Comparison of ENCODE assay signal across 28 cellular contexts in genomic region chr3:147705626-147706025, GRCh38.
DNase-seq lines count a peak whose midpoint lies in the region; ATAC-seq and TF ChIP-seq lines count a peak whose summit lies in the region.
"Had no signal": no experiment of that assay in that cellular context is flagged by ENCODE, and none has a peak within 500 bp of the region (broad histone marks: within the 10 kb centered on the region; RNA-seq: fewer than 3 reads in every experiment).

No MANE protein-coding gene starts in this region.

- H3K9me3 ChIP-seq in right atrium auricular region (no peaks in the 10 kb centered on the region), neural progenitor cell (ENCODE audit: low read depth) (no peaks in the 10 kb centered on the region), PC-9 (ENCODE audit: insufficient read depth, low read depth) (no peaks in the 10 kb centered on the region; the same call in 1 of the 2 replicates), neuronal stem cell (replicated peaks in 1 of 2; ENCODE audit: control insufficient read depth in 2 of 2, insufficient read depth in 1 of 2, low read depth in 1 of 2, low read length in 2 of 2) (no peaks in the 10 kb centered on the region), spleen (peaks cover 0 to 5% (median 0%) of the 10 kb centered on the region in 8 donors)
- H3K9me3 ChIP-seq: pancreas, suprapubic skin had no signal

- peaks cover 2% of the 10 kb centered on the region for H3K27me3 Mint-ChIP-seq in neural progenitor cell (ENCODE audit: insufficient read depth, low read depth)
- no peaks in the 10 kb centered on the region for H3K27me3 Mint-ChIP-seq in chondrocyte (ENCODE audit: low read depth)
- H3K27me3 Mint-ChIP-seq: activated naive CD8-positive, alpha-beta T cell treated with anti-CD3 and anti-CD28 coated beads, Interleukin-2, amount 10 ng/mL, durations not matched to agents 7 days and 5 days; T-cell had no signal

- peaks cover 28% of the 10 kb centered on the region for H3K9me3 Mint-ChIP-seq in neural progenitor cell
- H3K9me3 Mint-ChIP-seq in chondrocyte (ENCODE audit: low read depth), result peaks cover 24% of the 10 kb centered on the region
- H3K9me3 Mint-ChIP-seq: activated naive CD8-positive, alpha-beta T cell treated with anti-CD3 and anti-CD28 coated beads, Interleukin-2, amount 10 ng/mL, durations not matched to agents 7 days and 5 days had no signal

- peak overlapping the region in 1 of 2 donors; percentile 32 for H3K27ac ChIP-seq in right atrium auricular region
- H3K27ac ChIP-seq in neural progenitor cell, result no peak overlapping the region
- H3K27ac ChIP-seq in PC-9, result no peak overlapping the region
- H3K27ac ChIP-seq in neuronal stem cell (replicated peaks; ENCODE audit: low read length), result no peak overlapping the region
- H3K27ac ChIP-seq in spleen, result peak overlapping the region in 3 of 8 donors; percentile 24 to 53 (median 38)
- H3K27ac ChIP-seq: pancreas, sigmoid colon, suprapubic skin had no signal

- intact Hi-C loops in Right ventricle myocardium inferior (cut with DNase I) (no loop called here), PC-9 (cut with micrococcal nuclease; ENCODE audit: unreplicated experiment) (no loop called here), spleen (cut with DNase I; ENCODE audit: low total_unique reads) (no loop called here)

- no peak overlapping the region for H2BK5ac ChIP-seq in neuronal stem cell (ENCODE audit: low read length)

- ATAC-seq in Right ventricle myocardium inferior, result peak; percentile 50
- ATAC-seq: activated CD8-positive, alpha-beta T cell treated with anti-CD3 and anti-CD28 coated beads, Interleukin-2, amount 10 ng/mL, durations not matched to agents 7 days and 5 days; HepG2; natural killer cell; pancreas; T-cell had no signal

- H2BK15ac ChIP-seq in neuronal stem cell (ENCODE audit: low read length), result no peak overlapping the region

- H3F3A ChIP-seq in neural progenitor cell (ENCODE audit: low read depth), result no peaks in the 10 kb centered on the region
- H3F3A ChIP-seq in PC-9 (ENCODE audit: insufficient read depth, low read depth), result no peaks in the 10 kb centered on the region

- H3K36me3 Mint-ChIP-seq in neural progenitor cell (peaks cover 6% of the 10 kb centered on the region), chondrocyte (ENCODE audit: low read depth) (no peaks in the 10 kb centered on the region)
- H3K36me3 Mint-ChIP-seq: activated naive CD8-positive, alpha-beta T cell treated with anti-CD3 and anti-CD28 coated beads, Interleukin-2, amount 10 ng/mL, durations not matched to agents 7 days and 5 days; T-cell had no signal

- H4K8ac ChIP-seq in neuronal stem cell (ENCODE audit: low read depth, low read length), result no peak overlapping the region

- no peak overlapping the region for H3K4me3 ChIP-seq in right atrium auricular region
- no peak overlapping the region for H3K4me3 ChIP-seq in neural progenitor cell
- H3K4me3 ChIP-seq in PC-9, result no peak overlapping the region
- H3K4me3 ChIP-seq in neuronal stem cell (ENCODE audit: low read length in 2 of 2), result no peak overlapping the region
- peak overlapping the region in 1 of 8 donors; percentile 27 for H3K4me3 ChIP-seq in spleen
- H3K4me3 ChIP-seq: pancreas, sigmoid colon, suprapubic skin had no signal

- H4K91ac ChIP-seq in neuronal stem cell (ENCODE audit: low read depth, low read length, poor library complexity), result no peak overlapping the region

- WGBS in neuronal stem cell (ENCODE audit: extremely low coverage in 2 of 2, insufficient read length in 2 of 2, insufficient replicate concordance in 1 of 2), 2 donors, result no CpG with 5 or more reads among the region's 2 CpGs
- 37 to 73% (median 53%) methylated on average over 2 of the region's 2 CpGs for WGBS in spleen, 5 donors

- no peak overlapping the region for H3K4ac ChIP-seq in neuronal stem cell (ENCODE audit: low read length)

- no peak overlapping the region for H3K4me3 Mint-ChIP-seq in neural progenitor cell
- no peak overlapping the region for H3K4me3 Mint-ChIP-seq in chondrocyte (ENCODE audit: unreplicated experiment)
- H3K4me3 Mint-ChIP-seq: activated CD8-positive, alpha-beta T cell treated with anti-CD3 and anti-CD28 coated beads, Interleukin-2, amount 10 ng/mL, durations not matched to agents 7 days and 5 days; activated naive CD8-positive, alpha-beta T cell treated with anti-CD3 and anti-CD28 coated beads, Interleukin-2, amount 10 ng/mL, durations not matched to agents 7 days and 5 days; natural killer cell; T-cell had no signal

- H2BK12ac ChIP-seq in neuronal stem cell (ENCODE audit: low read length), result no peak overlapping the region

- H3K9ac ChIP-seq in neural progenitor cell, result no peak overlapping the region
- no peak overlapping the region for H3K9ac ChIP-seq in neuronal stem cell (ENCODE audit: low read depth, low read length, poor library complexity)

- H2BK120ac ChIP-seq in neuronal stem cell (ENCODE audit: low read depth, low read length), result no peak overlapping the region

- H3K9me2 ChIP-seq in PC-9 (ENCODE audit: insufficient read depth), result no peaks in the 10 kb centered on the region

- peaks cover 8% of the 10 kb centered on the region for H3K4me1 Mint-ChIP-seq in neural progenitor cell
- peaks cover 6% of the 10 kb centered on the region for H3K4me1 Mint-ChIP-seq in chondrocyte (ENCODE audit: low read depth)
- H3K4me1 Mint-ChIP-seq: activated naive CD8-positive, alpha-beta T cell treated with anti-CD3 and anti-CD28 coated beads, Interleukin-2, amount 10 ng/mL, durations not matched to agents 7 days and 5 days; natural killer cell; T-cell had no signal

- H3K4me1 ChIP-seq in right atrium auricular region (peaks cover 0 to 19% of the 10 kb centered on the region in 2 donors), neural progenitor cell (no peaks in the 10 kb centered on the region), PC-9 (replicated peaks; ENCODE audit: insufficient read depth) (no peaks in the 10 kb centered on the region), neuronal stem cell (ENCODE audit: control insufficient read depth in 2 of 2, insufficient read depth in 1 of 2, low read depth in 1 of 2, low read length in 2 of 2) (peaks cover 0 to 2% of the 10 kb centered on the region in 2 donors), spleen (no peaks in the 10 kb centered on the region)
- H3K4me1 ChIP-seq: pancreas, sigmoid colon, suprapubic skin had no signal

- no peaks in the 10 kb centered on the region for H3K36me3 ChIP-seq in right atrium auricular region
- H3K36me3 ChIP-seq in neural progenitor cell, result no peaks in the 10 kb centered on the region
- no peaks in the 10 kb centered on the region for H3K36me3 ChIP-seq in PC-9 (ENCODE audit: low read depth)
- H3K36me3 ChIP-seq in neuronal stem cell (replicated peaks in 1 of 2; ENCODE audit: control insufficient read depth in 2 of 2, insufficient read depth in 2 of 2, low read length in 2 of 2), result no peaks in the 10 kb centered on the region
- no peaks in the 10 kb centered on the region for H3K36me3 ChIP-seq in spleen
- H3K36me3 ChIP-seq: pancreas, sigmoid colon, suprapubic skin had no signal

- H2AFZ ChIP-seq in neural progenitor cell (replicated peaks) (peak overlapping the region; percentile 26), PC-9 (no peak overlapping the region), neuronal stem cell (ENCODE audit: low read length) (no peak overlapping the region)

- CTCF ChIA-PET in PC-9 (lab: Charles Lee), result no interaction called here

- no peak overlapping the region for H3K4me2 ChIP-seq in neural progenitor cell
- no peak overlapping the region for H3K4me2 ChIP-seq in PC-9
- H3K4me2 ChIP-seq in neuronal stem cell (ENCODE audit: insufficient read depth, low read length, poor library complexity, severe bottlenecking), result no peak overlapping the region

- POLR2A ChIA-PET in PC-9 (lab: Charles Lee; ENCODE audit: unreplicated experiment), result no interaction called here

- no peak overlapping the region for H3K23ac ChIP-seq in neuronal stem cell (ENCODE audit: low read depth, low read length, poor library complexity)

- H3K79me2 ChIP-seq in neural progenitor cell (ENCODE audit: low read depth) (no peaks in the 10 kb centered on the region), PC-9 (ENCODE audit: low read depth) (no peaks in the 10 kb centered on the region)

- BruUV-seq in PC-9 (replicated peaks; lab: Mats Ljungman, UMichigan), result no TSS peak

- H3K27me3 ChIP-seq in right atrium auricular region (no peaks in the 10 kb centered on the region), neural progenitor cell (no peaks in the 10 kb centered on the region), PC-9 (ENCODE audit: insufficient read depth, low read depth) (no peaks in the 10 kb centered on the region), neuronal stem cell (ENCODE audit: control insufficient read depth in 3 of 3, insufficient read depth in 3 of 3, low read depth in 1 of 3, low read length in 3 of 3) (no peaks in the 10 kb centered on the region), spleen (replicated peaks in 1 of 7) (no peaks in the 10 kb centered on the region)
- H3K27me3 ChIP-seq: pancreas, sigmoid colon, suprapubic skin had no signal

- TF ChIP-seq POLR2A in spleen (IDR thresholded peaks at IDR 0.05), result no peak

- H3K79me1 ChIP-seq in neuronal stem cell (ENCODE audit: low read depth, low read length), result no peaks in the 10 kb centered on the region

- no peak overlapping the region for H3K18ac ChIP-seq in neuronal stem cell (ENCODE audit: low read length)

- H4K20me1 ChIP-seq in neural progenitor cell (ENCODE audit: low read depth) (no peaks in the 10 kb centered on the region), PC-9 (ENCODE audit: insufficient read depth) (no peaks in the 10 kb centered on the region)

- H3K14ac ChIP-seq in neuronal stem cell (ENCODE audit: low read length), result no peak overlapping the region

- no peak for TF ChIP-seq CTCF in right atrium auricular region (IDR thresholded peaks at IDR 0.05)
- no peak for TF ChIP-seq CTCF in neural progenitor cell (IDR thresholded peaks at IDR 0.05)
- no peak for TF ChIP-seq CTCF in PC-9 (conservative IDR thresholded peaks at IDR 0.05)
- TF ChIP-seq CTCF in chondrocyte (IDR thresholded peaks at IDR 0.05), result no peak
- TF ChIP-seq CTCF in spleen (IDR thresholded peaks at IDR 0.05 in 8 of 11, conservative IDR thresholded peaks at IDR 0.05 in 3 of 11), result no peak

- DNase-seq in Right ventricle myocardium inferior (ENCODE audit: missing footprints) (no peak), right atrium auricular region (ENCODE audit: low spot score) (no peak), cerebellar cortex (ENCODE audit: low spot score) (peak; percentile 95), neural progenitor cell (ENCODE audit: low spot score) (no peak), PC-9 (no peak), neuronal stem cell (ENCODE audit: low spot score) (no peak), chondrocyte (ENCODE audit: low spot score) (no peak), spleen (no peak)
- DNase-seq: activated CD4-positive, alpha-beta T cell treated with anti-CD3 and anti-CD28 coated beads for 1 hour; activated CD8-positive, alpha-beta T cell treated with anti-CD3 and anti-CD28 coated beads, Interleukin-2, amount 10 ng/mL, durations not matched to agents 7 days and 5 days; activated gamma-delta T cell; activated naive CD8-positive, alpha-beta T cell treated with anti-CD3 and anti-CD28 coated beads, Interleukin-2, amount 10 ng/mL, durations not matched to agents 7 days and 5 days; activated T-cell treated with anti-CD3 and anti-CD28 coated beads for 4 hours; AML-193; central memory CD4-positive, alpha-beta T cell; DMS153; Karpas-422; natural killer cell; NCI-H1092; NCI-H187 treated with DMSO at 0.1 percent for 48 hours; NCI-H524 treated with DMSO at 0.1 percent for 48 hours; NK-92 treated with Interleukin-12 subunit alpha and Interleukin-12 subunit beta, amount 100 ng/mL, for 24 hours; pancreas; sigmoid colon; stimulated activated naive CD4-positive, alpha-beta T cell; T-cell had no signal

- no peak overlapping the region for H2AK5ac ChIP-seq in neuronal stem cell (ENCODE audit: low read depth, low read length)

- no peak overlapping the region for H3K27ac Mint-ChIP-seq in neural progenitor cell
- no peak overlapping the region for H3K27ac Mint-ChIP-seq in chondrocyte (ENCODE audit: unreplicated experiment)
- H3K27ac Mint-ChIP-seq: activated CD8-positive, alpha-beta T cell treated with anti-CD3 and anti-CD28 coated beads, Interleukin-2, amount 10 ng/mL, durations not matched to agents 7 days and 5 days; activated naive CD8-positive, alpha-beta T cell treated with anti-CD3 and anti-CD28 coated beads, Interleukin-2, amount 10 ng/mL, durations not matched to agents 7 days and 5 days; natural killer cell; T-cell had no signal
